7 cellular contexts compared by ENCODE assay signal in the genomic region with DNA sequence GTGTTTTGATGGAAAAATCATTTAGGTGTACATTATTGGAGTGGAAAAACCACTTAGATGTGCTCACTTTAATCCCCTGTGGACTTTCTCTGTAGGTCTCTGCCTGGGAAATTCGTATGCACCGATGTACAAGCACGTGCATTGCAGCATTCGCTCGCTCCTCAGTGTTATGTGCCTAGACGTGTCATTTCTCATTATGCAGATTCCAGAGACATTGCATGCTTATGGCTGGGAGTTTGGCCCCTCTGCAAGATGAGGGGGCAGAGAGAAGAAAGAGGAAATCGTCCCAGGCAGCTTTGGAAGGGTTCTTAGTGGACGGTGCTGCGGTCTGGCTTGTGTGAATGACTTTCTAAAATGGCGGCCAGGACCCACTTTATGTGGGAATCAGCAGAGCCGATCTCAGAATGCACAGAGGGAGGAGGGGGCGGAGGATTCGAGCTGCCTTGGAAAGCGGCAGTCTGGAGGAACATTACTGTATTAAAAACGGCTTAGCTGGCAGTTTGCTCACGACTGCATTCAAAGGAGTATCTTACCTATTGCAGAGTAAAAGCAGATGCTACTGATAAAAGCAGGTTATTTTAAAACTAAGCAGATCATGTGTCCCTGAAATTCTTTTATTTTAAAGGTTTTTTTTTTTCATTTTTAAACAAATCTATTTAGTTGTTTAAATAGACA. TPM values are rescaled to one million over a fixed set of nuclear protein-coding genes. Genes with fewer than 3 reads are reported as not detected.
DNase-seq lines count a peak whose midpoint lies in the region; ATAC-seq, FAIRE-seq and TF ChIP-seq lines count a peak whose summit lies in the region.

No MANE protein-coding gene starts in this region.

- WGBS in lower leg skin, 2 donors, result 2 to 3% methylated on average over 16 of the region's 16 CpGs

- intact Hi-C loops in lower leg skin (cut with DNase I; ENCODE audit: low total_unique reads), result no loop called here

- H3K27ac Mint-ChIP-seq in T-helper 1 cell treated with Interleukin-12 subunit alpha and Interleukin-12 subunit beta and Interleukin-4 antibody, amounts not matched to agents 30 μg/mL and 1 μg/mL, for 36 hours, result peak overlapping the region; percentile 47

- H3K36me3 Mint-ChIP-seq in T-helper 1 cell treated with Interleukin-12 subunit alpha and Interleukin-12 subunit beta and Interleukin-4 antibody, amounts not matched to agents 30 μg/mL and 1 μg/mL, for 36 hours (ENCODE audit: low read depth), result no peaks in the 10 kb centered on the region

- no peak for TF ChIP-seq CTCF in lower leg skin (IDR thresholded peaks at IDR 0.05)

- H3K4me3 Mint-ChIP-seq in T-helper 1 cell treated with Interleukin-12 subunit alpha and Interleukin-12 subunit beta and Interleukin-4 antibody, amounts not matched to agents 30 μg/mL and 1 μg/mL, for 36 hours, result peak overlapping the region; percentile 97

- no peak for FAIRE-seq in GM12891 (lab: Jason Lieb, UNC)

- H3K9me3 Mint-ChIP-seq in T-helper 1 cell treated with Interleukin-12 subunit alpha and Interleukin-12 subunit beta and Interleukin-4 antibody, amounts not matched to agents 30 μg/mL and 1 μg/mL, for 36 hours, result no peaks in the 10 kb centered on the region

- no peak for DNase-seq in GM12891 (ENCODE audit: insufficient read length, low spot score)
- DNase-seq in NCI-H1930 (lab: John Stamatoyannopoulos, UW), result peak; percentile 48 to 64
- peak; percentile 35 for DNase-seq in cerebellum (ENCODE audit: low spot score)
- peak in 1 of 2 donors; percentile 47 for DNase-seq in lower leg skin (ENCODE audit: low spot score in 2 of 2)
- peak; percentile 5 to 8 for DNase-seq in stimulated activated CD8-positive, alpha-beta memory T cell treated with anti-CD3 and anti-CD28 coated beads, Interleukin-7, amount 100 ng/mL, for 4 hours (ENCODE audit: low read depth in 2 of 2)

- no peak for TF ChIP-seq POLR2A in GM12891 (IDR thresholded peaks at IDR 0.05; ENCODE audit: low read depth, low read length)
- no peak for TF ChIP-seq POLR2A in lower leg skin (IDR thresholded peaks at IDR 0.05)

- H3K27me3 Mint-ChIP-seq in T-helper 1 cell treated with Interleukin-12 subunit alpha and Interleukin-12 subunit beta and Interleukin-4 antibody, amounts not matched to agents 30 μg/mL and 1 μg/mL, for 36 hours (ENCODE audit: low read depth), result no peaks in the 10 kb centered on the region

- no peak for ATAC-seq in HG03280 (IDR thresholded peaks at IDR 0.05; ENCODE audit: unreplicated experiment)

- peak overlapping the region; percentile 82 for H3K4me3 ChIP-seq in lower leg skin (ENCODE audit: low read depth, poor library complexity, severe bottlenecking)

- H3K4me1 Mint-ChIP-seq in T-helper 1 cell treated with Interleukin-12 subunit alpha and Interleukin-12 subunit beta and Interleukin-4 antibody, amounts not matched to agents 30 μg/mL and 1 μg/mL, for 36 hours (ENCODE audit: low read depth), result peaks cover 27% of the 10 kb centered on the region

TF ChIP-seq in GM12891, 5 proteins besides CTCF, POLR2A, EP300 and RAD21:
- TF ChIP-seq POLR2AphosphoS5 (IDR thresholded peaks at IDR 0.05; ENCODE audit: low read depth, low read length) (no peak), POU2F2 (IDR thresholded peaks at IDR 0.05; ENCODE audit: low read depth, low read length) (peak; percentile 15; the same call in 1 of the 2 replicates), PAX5 (IDR thresholded peaks at IDR 0.05; ENCODE audit: insufficient read depth, low read length, severe bottlenecking) (no peak), TAF1 (IDR thresholded peaks at IDR 0.05; ENCODE audit: low read depth, low read length) (no peak), SPI1 (IDR thresholded peaks at IDR 0.05; ENCODE audit: low read depth, low read length) (peak; percentile 40; the same call in 1 of the 2 replicates)

RNA-seq across cellular contexts. Expression of gene SPEN, which starts 2.4 kb away (rescaled TPM):
- 30.0 TPM for polyA plus RNA-seq in GM12891 (2012; ENCODE audit: low read depth, missing spikeins)
- total RNA-seq in cerebellum (69.0 TPM), lower leg skin (10 to 100 TPM; 41.4 to 63.6 (median 42.9) TPM)

RNA-seq across cellular contexts. Expression of gene UQCRHL, which starts 42.5 kb away (rescaled TPM):
- 4.2 TPM for polyA plus RNA-seq in GM12891 (2012; ENCODE audit: low read depth, missing spikeins)
- 2.6 TPM for total RNA-seq in cerebellum
- 1 to 10 TPM in 2 of 4 donors, under 1 TPM in 2; 0.62 to 1.4 (median 0.94) TPM for total RNA-seq in lower leg skin
